ENCODE assay signal across 9 cellular contexts in the genomic region with DNA sequence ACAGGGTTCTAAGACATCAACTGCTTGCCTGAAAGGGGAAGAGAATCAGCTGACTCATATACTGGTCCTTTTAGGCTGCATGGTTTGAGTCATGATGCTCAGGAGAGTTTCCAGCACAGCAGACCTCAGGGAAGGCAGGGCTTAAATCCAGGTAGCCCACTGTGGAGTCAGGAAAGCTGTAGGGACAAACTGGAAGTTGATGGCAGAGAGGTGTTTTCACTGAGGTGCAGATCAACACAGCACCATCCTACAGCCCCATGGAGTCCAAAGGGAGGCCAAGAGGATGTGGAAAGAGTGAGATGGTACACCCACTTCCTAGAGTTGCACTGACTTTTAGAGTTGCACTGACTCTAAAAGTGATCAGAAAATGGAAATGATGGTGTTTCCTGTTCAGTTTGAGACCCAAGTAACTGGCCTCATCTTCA.
DNase-seq lines count a peak whose midpoint lies in the region; ATAC-seq and TF ChIP-seq lines count a peak whose summit lies in the region.
"Had no signal": no experiment of that assay in that cellular context is flagged by ENCODE, and none has a peak within 500 bp of the region (broad histone marks: within the 10 kb centered on the region; RNA-seq: fewer than 3 reads in every experiment).

No MANE protein-coding gene starts in this region.

- intact Hi-C loops in left ventricle myocardium superior (cut with micrococcal nuclease) = loop anchor here (10.0 kb wide), 1 partner anchor 449 kb away; no protein-coding TSS in a partner anchor

- peaks cover 3% of the 10 kb centered on the region for H3K36me3 Mint-ChIP-seq in activated naive CD8-positive, alpha-beta T cell treated with anti-CD3 and anti-CD28 coated beads, Interleukin-2, amount 10 ng/mL, durations not matched to agents 7 days and 5 days
- no peaks in the 10 kb centered on the region for H3K36me3 Mint-ChIP-seq in glutamatergic neuron (ENCODE audit: unreplicated experiment)

- peak overlapping the region; percentile 48 for H3K27ac Mint-ChIP-seq in activated naive CD8-positive, alpha-beta T cell treated with anti-CD3 and anti-CD28 coated beads, Interleukin-2, amount 10 ng/mL, durations not matched to agents 7 days and 5 days
- no peak overlapping the region for H3K27ac Mint-ChIP-seq in glutamatergic neuron (ENCODE audit: unreplicated experiment)

- POLR2A ChIA-PET in activated naive CD8-positive, alpha-beta T cell treated with anti-CD3 and anti-CD28 coated beads, Interleukin-2, amount 10 ng/mL, durations not matched to agents 7 days and 5 days (lab: Charles Lee) = no interaction called here

- peak; percentile 45 for DNase-seq in activated CD4-positive, alpha-beta T cell treated with anti-CD3 and anti-CD28 coated beads for 48 hours
- DNase-seq in activated CD4-positive, alpha-beta T cell treated with anti-CD3 and anti-CD28 coated beads for 1 hour = no peak
- no peak for DNase-seq in activated naive CD8-positive, alpha-beta T cell treated with anti-CD3 and anti-CD28 coated beads, Interleukin-2, amount 10 ng/mL, durations not matched to agents 7 days and 5 days
- peak; percentile 29 for DNase-seq in stimulated activated naive CD8-positive, alpha-beta T cell treated with anti-CD3 and anti-CD28 coated beads, Interleukin-15, Interleukin-2, amounts not matched to agents 100 U/mL and 50 U/mL, for 24 hours
- no peak for DNase-seq in NCI-H187 (lab: John Stamatoyannopoulos, UW)
- no peak for DNase-seq in glutamatergic neuron
- no peak for DNase-seq in left ventricle myocardium superior
- DNase-seq: NCI-H146 had no signal

- H3K9me3 Mint-ChIP-seq in activated naive CD8-positive, alpha-beta T cell treated with anti-CD3 and anti-CD28 coated beads, Interleukin-2, amount 10 ng/mL, durations not matched to agents 7 days and 5 days = peaks cover 2% of the 10 kb centered on the region
- no peaks in the 10 kb centered on the region for H3K9me3 Mint-ChIP-seq in glutamatergic neuron (ENCODE audit: unreplicated experiment)

- peak overlapping the region; percentile 9 for H3K4me3 Mint-ChIP-seq in activated naive CD8-positive, alpha-beta T cell treated with anti-CD3 and anti-CD28 coated beads, Interleukin-2, amount 10 ng/mL, durations not matched to agents 7 days and 5 days
- no peak overlapping the region for H3K4me3 Mint-ChIP-seq in glutamatergic neuron (ENCODE audit: unreplicated experiment)

- TF ChIP-seq CTCF in glutamatergic neuron (IDR thresholded peaks at IDR 0.05; ENCODE audit: partially characterized antibody, unreplicated experiment) = no peak

- ATAC-seq in HG03175 (IDR thresholded peaks at IDR 0.05; ENCODE audit: unreplicated experiment) (peak; percentile 69), left ventricle myocardium superior (no peak)
- peak; percentile 77 for ATAC-seq in activated naive CD8-positive, alpha-beta T cell treated with anti-CD3 and anti-CD28 coated beads, Interleukin-2, amount 10 ng/mL, durations not matched to agents 7 days and 5 days (ENCODE audit: low read depth)
- ATAC-seq in stimulated activated naive CD8-positive, alpha-beta T cell treated with anti-CD3 and anti-CD28 coated beads, Interleukin-15, Interleukin-2, amounts not matched to agents 100 U/mL and 50 U/mL, for 24 hours = peak; percentile 84

- H3K27me3 Mint-ChIP-seq in activated naive CD8-positive, alpha-beta T cell treated with anti-CD3 and anti-CD28 coated beads, Interleukin-2, amount 10 ng/mL, durations not matched to agents 7 days and 5 days = no peaks in the 10 kb centered on the region
- no peaks in the 10 kb centered on the region for H3K27me3 Mint-ChIP-seq in glutamatergic neuron (ENCODE audit: unreplicated experiment)

- H3K4me1 Mint-ChIP-seq in activated naive CD8-positive, alpha-beta T cell treated with anti-CD3 and anti-CD28 coated beads, Interleukin-2, amount 10 ng/mL, durations not matched to agents 7 days and 5 days = peaks cover 29% of the 10 kb centered on the region
- H3K4me1 Mint-ChIP-seq in glutamatergic neuron (ENCODE audit: low read depth, unreplicated experiment) = no peaks in the 10 kb centered on the region

Comparison
In these comparisons a context has a peak if more than half of its experiments do, and no peak if none do; other contexts are left out.
1. DNase-seq: peak in activated CD4-positive, alpha-beta T cell treated with anti-CD3 and anti-CD28 coated beads for 48 hours (single experiment) and stimulated activated naive CD8-positive, alpha-beta T cell treated with anti-CD3 and anti-CD28 coated beads, Interleukin-15, Interleukin-2, amounts not matched to agents 100 U/mL and 50 U/mL, for 24 hours (single experiment); none in activated CD4-positive, alpha-beta T cell treated with anti-CD3 and anti-CD28 coated beads for 1 hour (single experiment), activated naive CD8-positive, alpha-beta T cell treated with anti-CD3 and anti-CD28 coated beads, Interleukin-2, amount 10 ng/mL, durations not matched to agents 7 days and 5 days (single experiment), NCI-H187 (0 of 2), glutamatergic neuron (single experiment) and left ventricle myocardium superior (single experiment).